1 cellular context compared by ENCODE assay signal in the genomic region with DNA sequence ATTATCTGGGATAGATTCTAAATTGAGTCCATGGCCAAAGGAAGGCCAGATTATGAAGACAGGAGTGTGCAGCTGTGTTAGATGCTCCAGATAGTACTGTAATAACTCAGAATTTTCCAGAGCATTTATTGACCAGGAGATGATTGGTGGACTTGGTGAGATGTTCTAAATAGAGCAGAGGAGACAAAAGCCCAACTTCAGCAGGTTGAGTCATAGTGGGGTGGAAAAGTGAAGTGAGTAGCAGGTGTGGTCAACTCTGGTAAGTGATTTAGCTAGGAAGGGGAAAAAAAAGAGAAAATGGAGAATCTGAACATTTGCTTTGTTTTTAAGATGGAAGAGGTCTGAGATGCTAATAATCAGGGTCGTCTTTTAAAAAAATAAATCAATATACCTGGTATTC.
TF ChIP-seq lines count a peak whose summit lies in the region.

No MANE protein-coding gene starts in this region.

TF ChIP-seq in WTC11, 78 proteins besides CTCF, POLR2A, EP300 and RAD21 (continued from another document):
- TF ChIP-seq, protein P1, sequence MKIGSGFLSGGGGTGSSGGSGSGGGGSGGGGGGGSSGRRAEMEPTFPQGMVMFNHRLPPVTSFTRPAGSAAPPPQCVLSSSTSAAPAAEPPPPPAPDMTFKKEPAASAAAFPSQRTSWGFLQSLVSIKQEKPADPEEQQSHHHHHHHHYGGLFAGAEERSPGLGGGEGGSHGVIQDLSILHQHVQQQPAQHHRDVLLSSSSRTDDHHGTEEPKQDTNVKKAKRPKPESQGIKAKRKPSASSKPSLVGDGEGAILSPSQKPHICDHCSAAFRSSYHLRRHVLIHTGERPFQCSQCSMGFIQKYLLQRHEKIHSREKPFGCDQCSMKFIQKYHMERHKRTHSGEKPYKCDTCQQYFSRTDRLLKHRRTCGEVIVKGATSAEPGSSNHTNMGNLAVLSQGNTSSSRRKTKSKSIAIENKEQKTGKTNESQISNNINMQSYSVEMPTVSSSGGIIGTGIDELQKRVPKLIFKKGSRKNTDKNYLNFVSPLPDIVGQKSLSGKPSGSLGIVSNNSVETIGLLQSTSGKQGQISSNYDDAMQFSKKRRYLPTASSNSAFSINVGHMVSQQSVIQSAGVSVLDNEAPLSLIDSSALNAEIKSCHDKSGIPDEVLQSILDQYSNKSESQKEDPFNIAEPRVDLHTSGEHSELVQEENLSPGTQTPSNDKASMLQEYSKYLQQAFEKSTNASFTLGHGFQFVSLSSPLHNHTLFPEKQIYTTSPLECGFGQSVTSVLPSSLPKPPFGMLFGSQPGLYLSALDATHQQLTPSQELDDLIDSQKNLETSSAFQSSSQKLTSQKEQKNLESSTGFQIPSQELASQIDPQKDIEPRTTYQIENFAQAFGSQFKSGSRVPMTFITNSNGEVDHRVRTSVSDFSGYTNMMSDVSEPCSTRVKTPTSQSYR (CRISPR knock-in tag; IDR thresholded peaks at IDR 0.05) = no peak
- no peak for TF ChIP-seq SP1 (CRISPR knock-in tag; conservative IDR thresholded peaks at IDR 0.05)
- TF ChIP-seq ZNF671 (CRISPR knock-in tag; IDR thresholded peaks at IDR 0.05) = no peak
- TF ChIP-seq, protein P2, sequence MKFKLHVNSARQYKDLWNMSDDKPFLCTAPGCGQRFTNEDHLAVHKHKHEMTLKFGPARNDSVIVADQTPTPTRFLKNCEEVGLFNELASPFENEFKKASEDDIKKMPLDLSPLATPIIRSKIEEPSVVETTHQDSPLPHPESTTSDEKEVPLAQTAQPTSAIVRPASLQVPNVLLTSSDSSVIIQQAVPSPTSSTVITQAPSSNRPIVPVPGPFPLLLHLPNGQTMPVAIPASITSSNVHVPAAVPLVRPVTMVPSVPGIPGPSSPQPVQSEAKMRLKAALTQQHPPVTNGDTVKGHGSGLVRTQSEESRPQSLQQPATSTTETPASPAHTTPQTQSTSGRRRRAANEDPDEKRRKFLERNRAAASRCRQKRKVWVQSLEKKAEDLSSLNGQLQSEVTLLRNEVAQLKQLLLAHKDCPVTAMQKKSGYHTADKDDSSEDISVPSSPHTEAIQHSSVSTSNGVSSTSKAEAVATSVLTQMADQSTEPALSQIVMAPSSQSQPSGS (CRISPR knock-in tag; IDR thresholded peaks at IDR 0.05; ENCODE audit: borderline replicate concordance, low read depth) = no peak
- TF ChIP-seq, protein P3, sequence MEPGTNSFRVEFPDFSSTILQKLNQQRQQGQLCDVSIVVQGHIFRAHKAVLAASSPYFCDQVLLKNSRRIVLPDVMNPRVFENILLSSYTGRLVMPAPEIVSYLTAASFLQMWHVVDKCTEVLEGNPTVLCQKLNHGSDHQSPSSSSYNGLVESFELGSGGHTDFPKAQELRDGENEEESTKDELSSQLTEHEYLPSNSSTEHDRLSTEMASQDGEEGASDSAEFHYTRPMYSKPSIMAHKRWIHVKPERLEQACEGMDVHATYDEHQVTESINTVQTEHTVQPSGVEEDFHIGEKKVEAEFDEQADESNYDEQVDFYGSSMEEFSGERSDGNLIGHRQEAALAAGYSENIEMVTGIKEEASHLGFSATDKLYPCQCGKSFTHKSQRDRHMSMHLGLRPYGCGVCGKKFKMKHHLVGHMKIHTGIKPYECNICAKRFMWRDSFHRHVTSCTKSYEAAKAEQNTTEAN (CRISPR knock-in tag; IDR thresholded peaks at IDR 0.05) = no peak
